In the genomic region with DNA sequence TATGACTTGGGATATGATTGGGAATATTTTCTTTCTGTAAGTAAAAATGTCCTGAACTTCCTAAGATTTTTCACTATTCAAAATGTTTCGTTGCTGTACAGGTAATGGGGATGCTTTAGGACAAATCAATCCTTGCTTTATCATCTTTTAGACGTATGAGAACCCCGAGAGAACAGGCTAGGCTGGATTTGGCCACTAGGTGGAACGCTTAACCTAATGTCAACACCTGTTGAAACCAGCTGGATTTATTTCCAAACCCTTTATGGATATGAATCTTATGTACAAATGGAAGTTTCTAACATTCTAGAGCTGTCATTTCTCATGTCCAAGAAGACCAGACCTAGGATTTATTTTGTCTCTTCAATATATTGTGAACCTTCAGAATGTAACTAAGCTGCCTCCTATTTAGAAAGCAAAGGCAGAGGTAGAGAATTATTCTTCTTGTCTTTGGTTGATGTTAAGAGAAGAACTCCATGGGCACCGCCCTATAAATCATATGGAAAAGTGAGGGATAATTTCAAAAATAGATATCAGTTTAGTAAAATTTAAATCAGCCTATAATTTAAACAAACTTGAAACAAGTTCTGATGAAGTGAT, we compare ENCODE assay signal across 8 cellular contexts.
DNase-seq lines count a peak whose midpoint lies in the region; ATAC-seq, FAIRE-seq and TF ChIP-seq lines count a peak whose summit lies in the region.

No MANE protein-coding gene starts in this region.

- no peaks in the 10 kb centered on the region for H3K36me3 ChIP-seq in bronchial epithelial cell (ENCODE audit: control insufficient read depth, insufficient read depth, low read length)
- H3K36me3 ChIP-seq in mucosa of descending colon (ENCODE audit: low read depth) = no peaks in the 10 kb centered on the region

- FAIRE-seq in bronchial epithelial cell (lab: Jason Lieb, UNC) = peak; percentile 13

- H3K36me3 Mint-ChIP-seq in CD14-positive monocyte = no peaks in the 10 kb centered on the region

- DNase-seq in CD14-positive monocyte (ENCODE audit: low spot score) (no peak), NCI-H226 (peak; percentile 12), bronchial epithelial cell (ENCODE audit: low read depth) (peak; percentile 57), mucosa of descending colon (peak in 1 of 3 donors; percentile 61), G401 (ENCODE audit: low spot score) (no peak), 8988T (no peak)

- no peaks in the 10 kb centered on the region for H3K9me3 ChIP-seq in mucosa of descending colon

- no peak overlapping the region for H3K4me3 Mint-ChIP-seq in CD14-positive monocyte

- H3K4me3 ChIP-seq in bronchial epithelial cell (ENCODE audit: low read depth, low read length) (no peak overlapping the region), mucosa of descending colon (no peak overlapping the region)

- H3K4me1 ChIP-seq in mucosa of descending colon (ENCODE audit: low read depth) = no peaks in the 10 kb centered on the region

- H3K27me3 Mint-ChIP-seq in CD14-positive monocyte (ENCODE audit: low read depth in 3 of 3) = peaks cover 8 to 21% (median 8%) of the 10 kb centered on the region in 3 donors

- peaks cover 0 to 7% (median 2%) of the 10 kb centered on the region in 7 donors for H3K9me3 Mint-ChIP-seq in CD14-positive monocyte

- TF ChIP-seq CTCF in CD14-positive monocyte (IDR thresholded peaks at IDR 0.05) (peak; percentile 51), bronchial epithelial cell (IDR thresholded peaks at IDR 0.05; ENCODE audit: insufficient read depth, low read length, severe bottlenecking) (peak; percentile 68), mucosa of descending colon (IDR thresholded peaks at IDR 0.05) (no peak)

- H3K4me1 Mint-ChIP-seq in CD14-positive monocyte = no peaks in the 10 kb centered on the region

- peak; percentile 70 for ATAC-seq in GM18861 (IDR thresholded peaks at IDR 0.05; ENCODE audit: unreplicated experiment)
- peak; percentile 74 for ATAC-seq in HG03159 (IDR thresholded peaks at IDR 0.05; ENCODE audit: unreplicated experiment)
- peak; percentile 40 for ATAC-seq in mucosa of descending colon

- intact Hi-C loops in CD14-positive monocyte (cut with micrococcal nuclease) (no loop called here), mucosa of descending colon (cut with DNase I, micrococcal nuclease) (loop anchor here in 1 of 2 donors (10.0 kb wide), 1 partner anchor 548 kb away; no protein-coding TSS in a partner anchor)

- in situ Hi-C loops in G401 (cut with HindIII; ENCODE audit: low sequenced_read_pairs) = no loop called here

- H3K27me3 ChIP-seq in bronchial epithelial cell (ENCODE audit: control insufficient read depth, insufficient read depth, low read length) = peaks cover 4% of the 10 kb centered on the region

- no peak overlapping the region for H3K27ac Mint-ChIP-seq in CD14-positive monocyte

Comparison
In these comparisons a context has a peak if more than half of its experiments do, and no peak if none do; other contexts are left out.
1. DNase-seq: peak in NCI-H226 (single experiment) and bronchial epithelial cell (single experiment); none in CD14-positive monocyte (single experiment), G401 (single experiment) and 8988T (single experiment).
2. Peak in every context shown above with its lines, with median percentiles within 50 percentile points of each other: ATAC-seq.